18 cellular contexts compared by ENCODE assay signal in the genomic region with DNA sequence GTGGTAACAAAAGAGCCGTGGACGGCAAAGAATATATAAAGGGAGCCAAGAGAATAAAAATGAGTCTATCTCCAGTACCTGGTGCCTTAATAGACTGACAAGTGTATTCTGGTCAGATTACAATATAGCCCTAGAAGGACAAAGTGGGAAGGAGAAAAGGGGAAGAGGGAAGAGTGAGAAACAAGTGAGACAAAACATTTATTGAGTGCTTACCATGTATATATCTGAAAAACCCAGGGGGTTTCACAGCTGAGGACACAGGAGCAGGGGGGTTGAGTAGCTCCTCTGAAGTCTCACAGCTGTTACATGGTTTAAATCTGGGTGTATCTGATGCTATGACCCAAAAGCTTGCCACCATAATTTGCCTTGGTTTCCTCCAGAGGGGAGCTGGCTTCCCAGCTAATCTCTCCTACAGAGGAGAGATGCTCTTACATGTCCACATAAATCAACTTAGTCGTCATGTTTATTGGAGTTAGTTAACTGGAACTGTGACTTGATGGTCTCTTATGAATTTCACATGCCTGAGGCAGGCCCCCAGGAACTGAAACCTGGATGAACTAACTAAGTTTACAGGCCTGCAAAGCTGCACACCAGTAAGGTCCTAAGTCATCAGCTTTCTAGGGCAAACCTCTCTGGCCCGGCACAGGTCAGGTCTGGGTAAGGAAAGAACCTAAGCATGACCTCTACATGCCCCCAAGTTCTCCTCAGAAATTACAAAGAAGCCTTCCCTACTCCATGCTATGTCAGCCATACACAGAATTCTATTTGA. TPM values are rescaled to one million over a fixed set of nuclear protein-coding genes. Genes with fewer than 3 reads are reported as not detected.
DNase-seq lines count a peak whose midpoint lies in the region; ATAC-seq, FAIRE-seq and TF ChIP-seq lines count a peak whose summit lies in the region.
"Had no signal": no experiment of that assay in that cellular context is flagged by ENCODE, and none has a peak within 500 bp of the region (broad histone marks: within the 10 kb centered on the region; RNA-seq: fewer than 3 reads in every experiment).

No MANE protein-coding gene starts in this region.

- ATAC-seq in HG02852 (IDR thresholded peaks at IDR 0.05; ENCODE audit: unreplicated experiment), result peak; percentile 41
- peak; percentile 43 for ATAC-seq in GM12878
- no peak for ATAC-seq in HG03342 (IDR thresholded peaks at IDR 0.05; ENCODE audit: unreplicated experiment)

- H2BK12ac ChIP-seq in neuronal stem cell (ENCODE audit: low read length), result no peak overlapping the region

- H3K4me2 ChIP-seq in GM12878 (ENCODE audit: control insufficient read depth, insufficient read depth), result peak overlapping the region; percentile 42
- no peak overlapping the region for H3K4me2 ChIP-seq in neuronal stem cell (ENCODE audit: insufficient read depth, low read length, poor library complexity, severe bottlenecking)

- H3K27ac ChIP-seq in GM12878 (ENCODE audit: control insufficient read depth, insufficient read depth) (peak overlapping the region; percentile 65), neuronal stem cell (replicated peaks; ENCODE audit: low read length) (no peak overlapping the region)

- no TSS peak for BruUV-seq in GM12878 (replicated peaks; lab: Mats Ljungman, UMichigan)

- H2AFZ ChIP-seq in GM12878 (ENCODE audit: control insufficient read depth, low read depth, low read length), result peak overlapping the region; percentile 9; the same call in 1 of the 2 replicates
- H2AFZ ChIP-seq in neuronal stem cell (ENCODE audit: low read length), result no peak overlapping the region

- H3K27me3 ChIP-seq in GM12878 (replicated peaks in 1 of 2; ENCODE audit: control insufficient read depth in 2 of 2, insufficient read depth in 2 of 2, low read length in 1 of 2), result no peaks in the 10 kb centered on the region
- H3K27me3 ChIP-seq in neuronal stem cell (ENCODE audit: control insufficient read depth in 3 of 3, insufficient read depth in 3 of 3, low read depth in 1 of 3, low read length in 3 of 3), result no peaks in the 10 kb centered on the region
- H3K27me3 ChIP-seq: BE2C had no signal

- no peaks in the 10 kb centered on the region for H4K20me1 ChIP-seq in GM12878 (ENCODE audit: control insufficient read depth, insufficient read depth)

- RAD21 ChIA-PET in GM12878 (lab: Charles Lee; ENCODE audit: unreplicated experiment), result interaction anchor here (1.5 kb wide), 1 partner anchor 16 kb away, joined by 10 read pairs; a partner anchor contains a TSS

- TF ChIP-seq CTCF in GM12878 (IDR thresholded peaks at IDR 0.05 in 2 of 3, conservative IDR thresholded peaks at IDR 0.05 in 1 of 3; ENCODE audit: control insufficient read depth in 2 of 3, extremely low read depth in 1 of 3, insufficient read depth in 1 of 3, low read depth in 3 of 3, low read length in 3 of 3), result no peak

- intact Hi-C loops in GM12878 (cut with micrococcal nuclease; ENCODE audit: unreplicated experiment), result no loop called here

- H2BK120ac ChIP-seq in neuronal stem cell (ENCODE audit: low read depth, low read length), result no peak overlapping the region

- no peak for TF ChIP-seq RAD21 in GM12878 (IDR thresholded peaks at IDR 0.05; ENCODE audit: insufficient read depth, low read depth, low read length)

- H3K4me1 ChIP-seq in GM12878 (ENCODE audit: control insufficient read depth, insufficient read depth, low read length), result peaks cover 49% of the 10 kb centered on the region
- peaks cover 22 to 33% of the 10 kb centered on the region in 2 donors for H3K4me1 ChIP-seq in neuronal stem cell (ENCODE audit: control insufficient read depth in 2 of 2, insufficient read depth in 1 of 2, low read depth in 1 of 2, low read length in 2 of 2)

- H3K79me1 ChIP-seq in neuronal stem cell (ENCODE audit: low read depth, low read length), result no peaks in the 10 kb centered on the region

- no peak for TF ChIP-seq POLR2A in GM12892 (IDR thresholded peaks at IDR 0.05; ENCODE audit: low read depth, low read length)
- TF ChIP-seq POLR2A in GM12878 (IDR thresholded peaks at IDR 0.05; ENCODE audit: low read depth, low read length), result no peak

- no peak overlapping the region for H4K8ac ChIP-seq in neuronal stem cell (ENCODE audit: low read depth, low read length)

- FAIRE-seq in GM12892 (lab: Jason Lieb, UNC), result peak; percentile 68
- no peak for FAIRE-seq in GM12878 (lab: Jason Lieb, UNC)

- POLR2A ChIA-PET in GM12878 (lab: Charles Lee), result interaction anchor here (0.5 to 1.6 kb wide), 5 partner anchors 10 to 130 kb away, joined by 3 to 6 read pairs (median 5); a partner anchor contains a TSS

- H2AK5ac ChIP-seq in neuronal stem cell (ENCODE audit: low read depth, low read length), result no peak overlapping the region

- TF ChIP-seq EP300 in GM12878 (IDR thresholded peaks at IDR 0.05; ENCODE audit: borderline replicate concordance in 1 of 2, control insufficient read depth in 1 of 2, low read depth in 2 of 2, low read length in 2 of 2), result no peak

- H2BK5ac ChIP-seq in neuronal stem cell (ENCODE audit: low read length), result no peak overlapping the region

- no peak overlapping the region for H3K18ac ChIP-seq in neuronal stem cell (ENCODE audit: low read length)

- no peak overlapping the region for H3K4ac ChIP-seq in neuronal stem cell (ENCODE audit: low read length)

- H3K36me3 ChIP-seq in GM12878 (ENCODE audit: control insufficient read depth in 2 of 2, insufficient read depth in 2 of 2, low read length in 1 of 2), result peaks cover 0 to under 1% of the 10 kb centered on the region in 2 experiments; a peak in 3 of 4 replicates
- no peaks in the 10 kb centered on the region for H3K36me3 ChIP-seq in neuronal stem cell (replicated peaks in 1 of 2; ENCODE audit: control insufficient read depth in 2 of 2, insufficient read depth in 2 of 2, low read length in 2 of 2)
- H3K36me3 ChIP-seq: BE2C had no signal

- DNase-seq in GM12892 (ENCODE audit: insufficient read length) (no peak), GM12878 (ENCODE audit: low read depth, low spot score) (no peak), retina (peak; percentile 37), neuronal stem cell (ENCODE audit: low spot score) (no peak), GOT3 (lab: John Stamatoyannopoulos, UW) (no peak)
- DNase-seq: activated CD4-positive, alpha-beta T cell treated with anti-CD3 and anti-CD28 coated beads, Interleukin-2, amount 10 ng/mL, durations not matched to agents 7 days and 5 days; aorta; DMS153; mucosa of descending colon; NCI-H1092; NCI-H2107; NCI-H526 treated with DMSO at 0.1 percent for 48 hours; occipital lobe; stimulated activated CD4-positive, alpha-beta T cell treated with anti-CD3 and anti-CD28 coated beads, Interleukin-1b, Interleukin-23, amount 100 ng/mL, for 48 hours; SW 1271 had no signal

- SMC1A ChIA-PET in GM12878 (lab: Charles Lee; ENCODE audit: uncharacterized antibody, unreplicated experiment), result interaction anchor here (0.6 to 1.0 kb wide), 7 partner anchors 9 to 1469 kb away, joined by 3 to 4 read pairs (median 3); a partner anchor contains a TSS

- H3K23ac ChIP-seq in neuronal stem cell (ENCODE audit: low read depth, low read length, poor library complexity), result no peak overlapping the region

- H3K4me3 ChIP-seq in GM12878 (peak overlapping the region; percentile 35; the same call in 1 of the 2 replicates), neuronal stem cell (ENCODE audit: low read length in 2 of 2) (no peak overlapping the region)
- H3K4me3 ChIP-seq: mucosa of descending colon had no signal

- WGBS in GM12878 (ENCODE audit: insufficient coverage, insufficient replicate concordance, low lambda C conversion rate, missing lambda C conversion rate), result 59% methylated on average over 4 of the region's 4 CpGs
- no CpG with 5 or more reads among the region's 4 CpGs for WGBS in neuronal stem cell (ENCODE audit: extremely low coverage in 2 of 2, insufficient read length in 2 of 2, insufficient replicate concordance in 1 of 2), 2 donors

- peaks cover 35% of the 10 kb centered on the region for H3K79me2 ChIP-seq in GM12878 (ENCODE audit: control insufficient read depth, insufficient read depth, low read length)

- H3K9me3 ChIP-seq in GM12878 (replicated peaks; ENCODE audit: control insufficient read depth, insufficient read depth, low read length), result no peaks in the 10 kb centered on the region
- no peaks in the 10 kb centered on the region for H3K9me3 ChIP-seq in neuronal stem cell (replicated peaks in 1 of 2; ENCODE audit: control insufficient read depth in 2 of 2, insufficient read depth in 1 of 2, low read depth in 1 of 2, low read length in 2 of 2)
- H3K9me3 ChIP-seq: BE2C, mucosa of descending colon had no signal

- no peak overlapping the region for H2BK15ac ChIP-seq in neuronal stem cell (ENCODE audit: low read length)

- H4K91ac ChIP-seq in neuronal stem cell (ENCODE audit: low read depth, low read length, poor library complexity), result no peak overlapping the region

- H3K9ac ChIP-seq in GM12878 (ENCODE audit: control insufficient read depth, insufficient read depth, low read length) (no peak overlapping the region), neuronal stem cell (ENCODE audit: low read depth, low read length, poor library complexity) (no peak overlapping the region)

- H3K14ac ChIP-seq in neuronal stem cell (ENCODE audit: low read length), result no peak overlapping the region

- CTCF ChIA-PET in GM12878 (lab: Yijun Ruan, JAX), result interaction anchor here (0.6 to 1.3 kb wide), 4 partner anchors 11 to 207 kb away, joined by 3 to 5 read pairs (median 3); a partner anchor contains a TSS

- in situ Hi-C loops in GM12878 (cut with MboI), result no loop called here

TF ChIP-seq in GM12878, 131 proteins besides CTCF, POLR2A, EP300 and RAD21 (continues in another document):
- no peak for TF ChIP-seq YY1 (IDR thresholded peaks at IDR 0.05; ENCODE audit: low read depth, low read length)
- TF ChIP-seq POU2F2 (IDR thresholded peaks at IDR 0.05; ENCODE audit: borderline replicate concordance, low read depth, low read length), result no peak

RNA-seq across cellular contexts. Expression of a gene that starts 15.5 kb away (rescaled TPM):
- 26.4 TPM for polyA plus RNA-seq in GM12892 (2012; ENCODE audit: missing spikeins)
- 58.0 and 62.8 TPM in 2 replicates for total RNA-seq in GM12878 (2013; cell fraction: nucleolus; rRNA removed)
- total RNA-seq in GM12878 (2014; rRNA removed) (36.2 and 41.2 TPM in 2 replicates), GM12878 (2014; rRNA removed; fragmentation: Illumina TruSeq; extraction: Trizol) (23.9 and 25.7 TPM in 2 replicates), GM12878 (2021) (41.4 and 42.9 TPM in 2 replicates)
- polyA plus RNA-seq in GM12878 (2011; ENCODE audit: low read depth), result 30.8 TPM
- polyA plus RNA-seq in GM12878 (2011; rRNA removed) (21.4 and 28.0 TPM in 2 replicates), GM12878 (2014; fragmentation: Illumina TruSeq; extraction: Trizol) (26.1 and 27.7 TPM in 2 replicates), GM12878 (2014; fragmentation: Nextera tagmentation; extraction: Ambion mirVana) (1 to 10 TPM; 4.1 to 8.2 TPM), GM12878 (2014; rRNA removed) (32.6 and 40.7 TPM in 2 replicates), GM12878 (2016; fragmentation: Nextera tagmentation; extraction: Ambion mirVana) (10 to 100 TPM; 43.1 to 49.8 TPM)
- 24.3 and 37.9 TPM in 2 replicates for polyA plus RNA-seq in GM12878 (2011; cell fraction: cytosol; rRNA removed)
- polyA plus RNA-seq in GM12878 (2011; cell fraction: nucleus; rRNA removed), result 17.2 and 18.8 TPM in 2 replicates
- 31.7 and 33.1 TPM in 2 replicates for polyA plus RNA-seq in GM12878 (2012)
- polyA minus RNA-seq in GM12878 (2011; rRNA and poly(A)+ RNA removed), result 21.7 and 33.2 TPM in 2 replicates
- polyA minus RNA-seq in GM12878 (2011; cell fraction: cytosol; rRNA and poly(A)+ RNA removed), result 10.8 and 15.6 TPM in 2 replicates
- 10.2 and 17.8 TPM in 2 replicates for polyA minus RNA-seq in GM12878 (2011; cell fraction: nucleus; rRNA and poly(A)+ RNA removed)
- polyA plus RNA-seq in neuronal stem cell (2013, experiment 1 of 2), result 7.3 TPM
- polyA plus RNA-seq in neuronal stem cell (2013, experiment 2 of 2), result 6.5 TPM
